ENCODE assay signal across 1 cellular context in genomic region chr6:144053601-144054000, GRCh38.
TF ChIP-seq lines count a peak whose summit lies in the region.

No MANE protein-coding gene starts in this region.

TF ChIP-seq in GM23338, 12 proteins besides CTCF, POLR2A, EP300 and RAD21 (continued from another document):
- no peak for TF ChIP-seq ZNF462 (CRISPR knock-in tag; IDR thresholded peaks at IDR 0.05)
- no peak for TF ChIP-seq NANOG (IDR thresholded peaks at IDR 0.05; ENCODE audit: borderline replicate concordance)
- no peak for TF ChIP-seq POLR2AphosphoS5 (IDR thresholded peaks at IDR 0.05; ENCODE audit: low read depth)
